ENCODE assay signal across 1 cellular context in the genomic region with DNA sequence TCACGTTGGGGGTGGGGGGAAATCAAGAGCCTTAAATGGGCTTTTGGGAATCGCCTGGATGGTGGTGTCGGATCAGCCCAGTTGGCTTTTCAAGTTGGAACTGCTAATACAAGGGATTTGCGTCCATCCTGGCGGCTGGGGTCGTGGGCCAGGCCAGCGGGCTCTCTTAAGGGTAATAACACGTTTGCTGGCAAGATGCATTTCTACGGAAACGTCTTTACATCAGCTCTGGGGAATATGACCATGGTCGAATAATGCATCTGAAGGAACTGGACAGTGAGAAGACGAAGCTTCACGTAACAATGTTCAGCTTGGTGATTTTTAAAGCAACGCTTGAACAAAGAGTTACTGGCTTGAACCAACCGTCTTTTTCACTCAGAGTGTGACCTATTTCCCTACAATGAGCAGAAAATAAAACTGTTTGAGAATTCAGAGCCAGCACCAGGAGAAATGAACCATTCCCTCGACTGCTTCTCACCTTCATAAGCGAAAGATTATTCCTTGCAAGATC.
TF ChIP-seq lines count a peak whose summit lies in the region.

No MANE protein-coding gene starts in this region.

TF ChIP-seq in GM23338, 12 proteins besides CTCF, POLR2A, EP300 and RAD21 (continued from another document):
- no peak for TF ChIP-seq REST (IDR thresholded peaks at IDR 0.05; ENCODE audit: unreplicated experiment)
- TF ChIP-seq ZNF331 (CRISPR knock-in tag; IDR thresholded peaks at IDR 0.05; ENCODE audit: low read depth): no peak
TF ChIP-seq in GM23338: peak in this region for 0.
